In the genomic region with DNA sequence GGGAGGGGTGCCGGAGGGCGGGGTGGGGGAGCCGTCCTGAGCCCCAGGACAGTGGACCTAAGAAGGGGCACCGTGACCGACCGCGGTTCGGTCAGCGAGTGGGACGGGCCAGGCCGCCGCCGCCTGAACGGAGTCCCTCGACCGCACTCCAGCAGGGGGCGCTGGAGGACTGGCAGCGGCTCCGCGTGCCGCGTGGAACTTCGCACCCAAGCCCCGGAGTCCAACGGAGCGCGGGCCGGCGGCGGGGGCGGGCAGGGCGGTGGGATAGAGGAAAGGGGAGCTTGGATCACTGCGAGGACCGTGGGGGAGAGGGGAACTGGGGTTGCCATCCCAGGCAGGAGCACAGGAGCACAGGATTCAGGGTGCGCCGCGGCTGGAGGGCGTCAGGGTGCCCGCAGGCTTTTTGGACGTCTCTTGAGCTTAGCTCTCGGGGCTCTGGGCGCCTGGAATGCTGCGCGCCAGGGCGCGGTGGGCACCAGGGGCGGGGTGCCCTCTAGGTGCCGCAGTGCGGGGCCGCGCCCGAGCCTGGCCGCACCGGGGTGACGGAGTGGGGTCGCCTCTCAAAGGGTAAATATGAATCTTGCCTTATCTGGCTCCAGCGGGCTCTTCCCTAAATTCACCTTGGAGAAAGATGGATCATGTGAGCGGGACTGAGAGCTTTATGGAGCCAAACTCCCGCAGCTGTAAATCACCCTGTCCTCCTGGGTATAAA, we compare ENCODE assay signal across 1 cellular context.
A peak's percentile ranks its signal among the peaks of the same experiment; 100 is the strongest.
TF ChIP-seq lines count a peak whose summit lies in the region.

No MANE protein-coding gene starts in this region.

TF ChIP-seq in HepG2, 621 proteins besides CTCF, POLR2A, EP300 and RAD21 (continued from another document and continues in another):
- TF ChIP-seq ZNF432 (CRISPR knock-in tag; IDR thresholded peaks at IDR 0.05; ENCODE audit: borderline replicate concordance) (no peak), IKZF4 (CRISPR knock-in tag; IDR thresholded peaks at IDR 0.05; ENCODE audit: borderline replicate concordance, low read depth, not compliant biosample characterization) (peak; percentile 66), MED1 (CRISPR knock-in tag; IDR thresholded peaks at IDR 0.05) (no peak), ZNF501 (CRISPR knock-in tag; IDR thresholded peaks at IDR 0.05) (no peak; the same call in 1 of the 2 replicates), ZNF552 (CRISPR knock-in tag; IDR thresholded peaks at IDR 0.05; ENCODE audit: borderline replicate concordance) (no peak), PRMT3 (CRISPR knock-in tag; IDR thresholded peaks at IDR 0.05; ENCODE audit: borderline replicate concordance, low read depth) (no peak), ZBTB46 (CRISPR knock-in tag; IDR thresholded peaks at IDR 0.05; ENCODE audit: borderline replicate concordance) (no peak), ZBTB21 (CRISPR knock-in tag; IDR thresholded peaks at IDR 0.05) (no peak), SRSF4 (IDR thresholded peaks at IDR 0.05; ENCODE audit: low read depth, low read length, poor library complexity, severe bottlenecking) (no peak), ZNF263 (CRISPR knock-in tag; IDR thresholded peaks at IDR 0.05) (no peak), MYNN (CRISPR knock-in tag; IDR thresholded peaks at IDR 0.05; ENCODE audit: low read depth) (no peak), DMAP1 (CRISPR knock-in tag; IDR thresholded peaks at IDR 0.05) (no peak), XBP1 (CRISPR knock-in tag; IDR thresholded peaks at IDR 0.05) (no peak), RXRA (CRISPR knock-in tag; IDR thresholded peaks at IDR 0.05) (no peak), JUNB (CRISPR knock-in tag; IDR thresholded peaks at IDR 0.05; ENCODE audit: borderline replicate concordance) (no peak), ZNF143 (CRISPR knock-in tag; IDR thresholded peaks at IDR 0.05) (no peak), RFX5 (IDR thresholded peaks at IDR 0.05; ENCODE audit: low read depth, low read length) (no peak), HBP1 (CRISPR knock-in tag; IDR thresholded peaks at IDR 0.05; ENCODE audit: low read depth) (peak; percentile 54; the same call in 1 of the 2 replicates), SMAD1 (CRISPR knock-in tag; IDR thresholded peaks at IDR 0.05; ENCODE audit: borderline replicate concordance, low read depth) (no peak), BHLHE40 (IDR thresholded peaks at IDR 0.05; ENCODE audit: low read length) (peak; percentile 54), ZBTB34 (CRISPR knock-in tag; IDR thresholded peaks at IDR 0.05) (peak; percentile 38; the same call in 1 of the 2 replicates), TEAD3 (CRISPR knock-in tag; optimal IDR thresholded peaks at IDR 0.05; ENCODE audit: borderline replicate concordance) (peak; percentile 55), FLYWCH1 (CRISPR knock-in tag; IDR thresholded peaks at IDR 0.05) (no peak), ZNF724P (CRISPR knock-in tag; IDR thresholded peaks at IDR 0.05; ENCODE audit: borderline replicate concordance) (peak; percentile 51; the same call in 1 of the 2 replicates), FOXK1 (CRISPR knock-in tag; IDR thresholded peaks at IDR 0.05; ENCODE audit: borderline replicate concordance, low read depth) (no peak), ZNF12 (CRISPR knock-in tag; IDR thresholded peaks at IDR 0.05) (no peak), NCOA5 (CRISPR knock-in tag; IDR thresholded peaks at IDR 0.05) (no peak), MBD4 (IDR thresholded peaks at IDR 0.05; ENCODE audit: borderline replicate concordance, low read length) (no peak), DDIT3 (CRISPR knock-in tag; IDR thresholded peaks at IDR 0.05) (no peak), ZNF543 (CRISPR knock-in tag; IDR thresholded peaks at IDR 0.05) (no peak)
- TF ChIP-seq, protein P1, sequence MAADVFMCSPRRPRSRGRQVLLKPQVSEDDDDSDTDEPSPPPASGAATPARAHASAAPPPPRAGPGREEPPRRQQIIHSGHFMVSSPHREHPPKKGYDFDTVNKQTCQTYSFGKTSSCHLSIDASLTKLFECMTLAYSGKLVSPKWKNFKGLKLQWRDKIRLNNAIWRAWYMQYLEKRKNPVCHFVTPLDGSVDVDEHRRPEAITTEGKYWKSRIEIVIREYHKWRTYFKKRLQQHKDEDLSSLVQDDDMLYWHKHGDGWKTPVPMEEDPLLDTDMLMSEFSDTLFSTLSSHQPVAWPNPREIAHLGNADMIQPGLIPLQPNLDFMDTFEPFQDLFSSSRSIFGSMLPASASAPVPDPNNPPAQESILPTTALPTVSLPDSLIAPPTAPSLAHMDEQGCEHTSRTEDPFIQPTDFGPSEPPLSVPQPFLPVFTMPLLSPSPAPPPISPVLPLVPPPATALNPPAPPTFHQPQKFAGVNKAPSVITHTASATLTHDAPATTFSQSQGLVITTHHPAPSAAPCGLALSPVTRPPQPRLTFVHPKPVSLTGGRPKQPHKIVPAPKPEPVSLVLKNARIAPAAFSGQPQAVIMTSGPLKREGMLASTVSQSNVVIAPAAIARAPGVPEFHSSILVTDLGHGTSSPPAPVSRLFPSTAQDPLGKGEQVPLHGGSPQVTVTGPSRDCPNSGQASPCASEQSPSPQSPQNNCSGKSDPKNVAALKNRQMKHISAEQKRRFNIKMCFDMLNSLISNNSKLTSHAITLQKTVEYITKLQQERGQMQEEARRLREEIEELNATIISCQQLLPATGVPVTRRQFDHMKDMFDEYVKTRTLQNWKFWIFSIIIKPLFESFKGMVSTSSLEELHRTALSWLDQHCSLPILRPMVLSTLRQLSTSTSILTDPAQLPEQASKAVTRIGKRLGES (CRISPR knock-in tag; IDR thresholded peaks at IDR 0.05; ENCODE audit: borderline replicate concordance), result no peak
- TF ChIP-seq, protein P2, sequence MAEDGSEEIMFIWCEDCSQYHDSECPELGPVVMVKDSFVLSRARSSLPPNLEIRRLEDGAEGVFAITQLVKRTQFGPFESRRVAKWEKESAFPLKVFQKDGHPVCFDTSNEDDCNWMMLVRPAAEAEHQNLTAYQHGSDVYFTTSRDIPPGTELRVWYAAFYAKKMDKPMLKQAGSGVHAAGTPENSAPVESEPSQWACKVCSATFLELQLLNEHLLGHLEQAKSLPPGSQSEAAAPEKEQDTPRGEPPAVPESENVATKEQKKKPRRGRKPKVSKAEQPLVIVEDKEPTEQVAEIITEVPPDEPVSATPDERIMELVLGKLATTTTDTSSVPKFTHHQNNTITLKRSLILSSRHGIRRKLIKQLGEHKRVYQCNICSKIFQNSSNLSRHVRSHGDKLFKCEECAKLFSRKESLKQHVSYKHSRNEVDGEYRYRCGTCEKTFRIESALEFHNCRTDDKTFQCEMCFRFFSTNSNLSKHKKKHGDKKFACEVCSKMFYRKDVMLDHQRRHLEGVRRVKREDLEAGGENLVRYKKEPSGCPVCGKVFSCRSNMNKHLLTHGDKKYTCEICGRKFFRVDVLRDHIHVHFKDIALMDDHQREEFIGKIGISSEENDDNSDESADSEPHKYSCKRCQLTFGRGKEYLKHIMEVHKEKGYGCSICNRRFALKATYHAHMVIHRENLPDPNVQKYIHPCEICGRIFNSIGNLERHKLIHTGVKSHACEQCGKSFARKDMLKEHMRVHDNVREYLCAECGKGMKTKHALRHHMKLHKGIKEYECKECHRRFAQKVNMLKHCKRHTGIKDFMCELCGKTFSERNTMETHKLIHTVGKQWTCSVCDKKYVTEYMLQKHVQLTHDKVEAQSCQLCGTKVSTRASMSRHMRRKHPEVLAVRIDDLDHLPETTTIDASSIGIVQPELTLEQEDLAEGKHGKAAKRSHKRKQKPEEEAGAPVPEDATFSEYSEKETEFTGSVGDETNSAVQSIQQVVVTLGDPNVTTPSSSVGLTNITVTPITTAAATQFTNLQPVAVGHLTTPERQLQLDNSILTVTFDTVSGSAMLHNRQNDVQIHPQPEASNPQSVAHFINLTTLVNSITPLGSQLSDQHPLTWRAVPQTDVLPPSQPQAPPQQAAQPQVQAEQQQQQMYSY (CRISPR knock-in tag; IDR thresholded peaks at IDR 0.05), result no peak
- TF ChIP-seq, protein P3, sequence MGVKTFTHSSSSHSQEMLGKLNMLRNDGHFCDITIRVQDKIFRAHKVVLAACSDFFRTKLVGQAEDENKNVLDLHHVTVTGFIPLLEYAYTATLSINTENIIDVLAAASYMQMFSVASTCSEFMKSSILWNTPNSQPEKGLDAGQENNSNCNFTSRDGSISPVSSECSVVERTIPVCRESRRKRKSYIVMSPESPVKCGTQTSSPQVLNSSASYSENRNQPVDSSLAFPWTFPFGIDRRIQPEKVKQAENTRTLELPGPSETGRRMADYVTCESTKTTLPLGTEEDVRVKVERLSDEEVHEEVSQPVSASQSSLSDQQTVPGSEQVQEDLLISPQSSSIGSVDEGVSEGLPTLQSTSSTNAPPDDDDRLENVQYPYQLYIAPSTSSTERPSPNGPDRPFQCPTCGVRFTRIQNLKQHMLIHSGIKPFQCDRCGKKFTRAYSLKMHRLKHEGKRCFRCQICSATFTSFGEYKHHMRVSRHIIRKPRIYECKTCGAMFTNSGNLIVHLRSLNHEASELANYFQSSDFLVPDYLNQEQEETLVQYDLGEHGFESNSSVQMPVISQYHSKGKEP (CRISPR knock-in tag; IDR thresholded peaks at IDR 0.05), result no peak
- TF ChIP-seq, protein P4, sequence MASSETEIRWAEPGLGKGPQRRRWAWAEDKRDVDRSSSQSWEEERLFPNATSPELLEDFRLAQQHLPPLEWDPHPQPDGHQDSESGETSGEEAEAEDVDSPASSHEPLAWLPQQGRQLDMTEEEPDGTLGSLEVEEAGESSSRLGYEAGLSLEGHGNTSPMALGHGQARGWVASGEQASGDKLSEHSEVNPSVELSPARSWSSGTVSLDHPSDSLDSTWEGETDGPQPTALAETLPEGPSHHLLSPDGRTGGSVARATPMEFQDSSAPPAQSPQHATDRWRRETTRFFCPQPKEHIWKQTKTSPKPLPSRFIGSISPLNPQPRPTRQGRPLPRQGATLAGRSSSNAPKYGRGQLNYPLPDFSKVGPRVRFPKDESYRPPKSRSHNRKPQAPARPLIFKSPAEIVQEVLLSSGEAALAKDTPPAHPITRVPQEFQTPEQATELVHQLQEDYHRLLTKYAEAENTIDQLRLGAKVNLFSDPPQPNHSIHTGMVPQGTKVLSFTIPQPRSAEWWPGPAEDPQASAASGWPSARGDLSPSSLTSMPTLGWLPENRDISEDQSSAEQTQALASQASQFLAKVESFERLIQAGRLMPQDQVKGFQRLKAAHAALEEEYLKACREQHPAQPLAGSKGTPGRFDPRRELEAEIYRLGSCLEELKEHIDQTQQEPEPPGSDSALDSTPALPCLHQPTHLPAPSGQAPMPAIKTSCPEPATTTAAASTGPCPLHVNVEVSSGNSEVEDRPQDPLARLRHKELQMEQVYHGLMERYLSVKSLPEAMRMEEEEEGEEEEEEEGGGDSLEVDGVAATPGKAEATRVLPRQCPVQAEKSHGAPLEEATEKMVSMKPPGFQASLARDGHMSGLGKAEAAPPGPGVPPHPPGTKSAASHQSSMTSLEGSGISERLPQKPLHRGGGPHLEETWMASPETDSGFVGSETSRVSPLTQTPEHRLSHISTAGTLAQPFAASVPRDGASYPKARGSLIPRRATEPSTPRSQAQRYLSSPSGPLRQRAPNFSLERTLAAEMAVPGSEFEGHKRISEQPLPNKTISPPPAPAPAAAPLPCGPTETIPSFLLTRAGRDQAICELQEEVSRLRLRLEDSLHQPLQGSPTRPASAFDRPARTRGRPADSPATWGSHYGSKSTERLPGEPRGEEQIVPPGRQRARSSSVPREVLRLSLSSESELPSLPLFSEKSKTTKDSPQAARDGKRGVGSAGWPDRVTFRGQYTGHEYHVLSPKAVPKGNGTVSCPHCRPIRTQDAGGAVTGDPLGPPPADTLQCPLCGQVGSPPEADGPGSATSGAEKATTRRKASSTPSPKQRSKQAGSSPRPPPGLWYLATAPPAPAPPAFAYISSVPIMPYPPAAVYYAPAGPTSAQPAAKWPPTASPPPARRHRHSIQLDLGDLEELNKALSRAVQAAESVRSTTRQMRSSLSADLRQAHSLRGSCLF (CRISPR knock-in tag; IDR thresholded peaks at IDR 0.05; ENCODE audit: borderline replicate concordance), result no peak
- TF ChIP-seq, protein P5, sequence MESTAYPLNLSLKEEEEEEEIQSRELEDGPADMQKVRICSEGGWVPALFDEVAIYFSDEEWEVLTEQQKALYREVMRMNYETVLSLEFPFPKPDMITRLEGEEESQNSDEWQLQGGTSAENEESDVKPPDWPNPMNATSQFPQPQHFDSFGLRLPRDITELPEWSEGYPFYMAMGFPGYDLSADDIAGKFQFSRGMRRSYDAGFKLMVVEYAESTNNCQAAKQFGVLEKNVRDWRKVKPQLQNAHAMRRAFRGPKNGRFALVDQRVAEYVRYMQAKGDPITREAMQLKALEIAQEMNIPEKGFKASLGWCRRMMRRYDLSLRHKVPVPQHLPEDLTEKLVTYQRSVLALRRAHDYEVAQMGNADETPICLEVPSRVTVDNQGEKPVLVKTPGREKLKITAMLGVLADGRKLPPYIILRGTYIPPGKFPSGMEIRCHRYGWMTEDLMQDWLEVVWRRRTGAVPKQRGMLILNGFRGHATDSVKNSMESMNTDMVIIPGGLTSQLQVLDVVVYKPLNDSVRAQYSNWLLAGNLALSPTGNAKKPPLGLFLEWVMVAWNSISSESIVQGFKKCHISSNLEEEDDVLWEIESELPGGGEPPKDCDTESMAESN (CRISPR knock-in tag; conservative IDR thresholded peaks at IDR 0.05), result peak; percentile 54; the same call in 1 of the 2 replicates
